Comparison of ENCODE assay signal across 22 cellular contexts in genomic region chr4:37476256-37476655, GRCh38.
"Had no signal": no experiment of that assay in that cellular context is flagged by ENCODE, and none has a peak within 500 bp of the region (broad histone marks: within the 10 kb centered on the region; RNA-seq: fewer than 3 reads in every experiment).

No MANE protein-coding gene starts in this region.

- H3K9me3 ChIP-seq: gastrocnemius medialis, prostate gland, right atrium auricular region, sigmoid colon, spleen, thoracic aorta, tibial nerve, vagina had no signal

- H3K27ac Mint-ChIP-seq: effector memory CD8-positive, alpha-beta T cell; naive thymus-derived CD8-positive, alpha-beta T cell; nephron progenitor cell; stimulated activated naive B cell treated with anti-CD40 and anti-IgM and Interleukin-4, amounts not matched to agents 10 μg/mL and 1 μg/mL and 100 μg/mL, for 72 hours; stimulated activated naive CD8-positive, alpha-beta T cell treated with anti-CD3 and anti-CD28 coated beads, Interleukin-15, Interleukin-2, amounts not matched to agents 100 ng/mL and 50 ng/mL, for 24 hours had no signal

- DNase-seq: cortex of kidney; effector memory CD8-positive, alpha-beta T cell; foreskin fibroblast; gastrocnemius medialis; head of caudate nucleus; kidney; mesenchymal stem cell; naive thymus-derived CD8-positive, alpha-beta T cell; nephron progenitor cell; nucleus accumbens; sigmoid colon; spleen; stimulated activated CD4-positive, alpha-beta T cell treated with anti-CD3 and anti-CD28 coated beads, Interleukin-2, amount 100 ng/mL, for 48 hours; stimulated activated naive B cell treated with anti-CD40 and anti-IgM and Interleukin-4, amounts not matched to agents 10 μg/mL and 1 μg/mL and 100 μg/mL, for 72 hours had no signal

- H3K36me3 ChIP-seq: gastrocnemius medialis, prostate gland, right atrium auricular region, sigmoid colon, spleen, thoracic aorta, tibial nerve, vagina had no signal

- H3K9me3 Mint-ChIP-seq: effector memory CD8-positive, alpha-beta T cell; nephron progenitor cell; stimulated activated naive CD8-positive, alpha-beta T cell treated with anti-CD3 and anti-CD28 coated beads, Interleukin-15, Interleukin-2, amounts not matched to agents 100 ng/mL and 50 ng/mL, for 24 hours had no signal

- H3K4me3 Mint-ChIP-seq: effector memory CD8-positive, alpha-beta T cell; naive thymus-derived CD8-positive, alpha-beta T cell; nephron progenitor cell; stimulated activated naive B cell treated with anti-CD40 and anti-IgM and Interleukin-4, amounts not matched to agents 10 μg/mL and 1 μg/mL and 100 μg/mL, for 72 hours; stimulated activated naive CD8-positive, alpha-beta T cell treated with anti-CD3 and anti-CD28 coated beads, Interleukin-15, Interleukin-2, amounts not matched to agents 100 ng/mL and 50 ng/mL, for 24 hours had no signal

- ATAC-seq: effector memory CD8-positive, alpha-beta T cell; esophagus mucosa; gastrocnemius medialis; left lobe of liver; naive thymus-derived CD8-positive, alpha-beta T cell; stimulated activated naive B cell treated with anti-CD40 and anti-IgM and Interleukin-4, amounts not matched to agents 10 μg/mL and 1 μg/mL and 100 μg/mL, for 72 hours had no signal

- H3K27me3 ChIP-seq: gastrocnemius medialis, right atrium auricular region, sigmoid colon, tibial nerve, vagina had no signal

- H3K4me3 ChIP-seq: gastrocnemius medialis, prostate gland, right atrium auricular region, sigmoid colon, spleen, thoracic aorta, tibial nerve, vagina had no signal

- H3K4me1 ChIP-seq: gastrocnemius medialis, prostate gland, right atrium auricular region, sigmoid colon, spleen, tibial nerve had no signal

- H3K27ac ChIP-seq: gastrocnemius medialis, prostate gland, right atrium auricular region, sigmoid colon, spleen, thoracic aorta, tibial nerve, vagina had no signal

- H3K36me3 Mint-ChIP-seq: naive thymus-derived CD8-positive, alpha-beta T cell; stimulated activated naive B cell treated with anti-CD40 and anti-IgM and Interleukin-4, amounts not matched to agents 10 μg/mL and 1 μg/mL and 100 μg/mL, for 72 hours had no signal
